ENCODE assay signal across 8 cellular contexts in genomic region chr15:67127925-67128324, GRCh38.
DNase-seq lines count a peak whose midpoint lies in the region; ATAC-seq, FAIRE-seq and TF ChIP-seq lines count a peak whose summit lies in the region.

No MANE protein-coding gene starts in this region.

- H4K91ac ChIP-seq in IMR-90 (ENCODE audit: insufficient read depth, low read depth, low read length), result peak overlapping the region; percentile 99

- H3K4me2 ChIP-seq in IMR-90 (ENCODE audit: low read depth, low read length), result peak overlapping the region; percentile 2; the same call in 1 of the 2 replicates

- H3K9me3 ChIP-seq in IMR-90 (ENCODE audit: control insufficient read depth, insufficient read depth, low read length), result no peaks in the 10 kb centered on the region
- H3K9me3 ChIP-seq in muscle layer of duodenum (ENCODE audit: control insufficient read depth in 1 of 2, low read length in 2 of 2), result no peaks in the 10 kb centered on the region

- DNase-seq in AG10803 (ENCODE audit: low read depth), result peak; percentile 97
- peak; percentile 99 for DNase-seq in IMR-90
- DNase-seq in bronchial epithelial cell (ENCODE audit: low read depth), result peak; percentile 98
- no peak for DNase-seq in RPMI8226
- no peak for DNase-seq in stimulated activated naive CD4-positive, alpha-beta T cell treated with Interleukin-2 at 50 U/mL for 16 hours (lab: John Stamatoyannopoulos, UW)
- DNase-seq in GM20000 (ENCODE audit: low spot score), result no peak

- H2BK120ac ChIP-seq in IMR-90 (ENCODE audit: low read depth, low read length), result peak overlapping the region; percentile 99

- H3K23ac ChIP-seq in IMR-90 (ENCODE audit: low read depth, low read length), result peak overlapping the region; percentile 99

- WGBS in IMR-90 (ENCODE audit: extremely low coverage in 2 of 2, insufficient read length in 1 of 2), 2 experiments, result 0% methylated on average over 1 of the region's 4 CpGs; no CpG with 5 or more reads in 1 of the 2 experiments

- TF ChIP-seq CTCF in AG10803 (conservative IDR thresholded peaks at IDR 0.05; ENCODE audit: low read length) (no peak), IMR-90 (conservative IDR thresholded peaks at IDR 0.05; ENCODE audit: low read depth, low read length) (no peak), bronchial epithelial cell (IDR thresholded peaks at IDR 0.05; ENCODE audit: insufficient read depth, low read length, severe bottlenecking) (no peak), GM20000 (IDR thresholded peaks at IDR 0.05; ENCODE audit: extremely low read depth, missing control alignments) (no peak)

- CTCF ChIA-PET in IMR-90 (lab: Yijun Ruan, JAX), result interaction anchor here (0.7 kb wide), 1 partner anchor 714 kb away, joined by 3 read pairs; no protein-coding TSS in a partner anchor

- peaks cover 57% of the 10 kb centered on the region for H3K36me3 ChIP-seq in IMR-90 (ENCODE audit: control insufficient read depth, insufficient read depth, low read length)
- peaks cover 9% of the 10 kb centered on the region for H3K36me3 ChIP-seq in bronchial epithelial cell (ENCODE audit: control insufficient read depth, insufficient read depth, low read length)
- peaks cover 0 to 3% of the 10 kb centered on the region in 2 donors for H3K36me3 ChIP-seq in muscle layer of duodenum (ENCODE audit: control insufficient read depth in 1 of 2, insufficient read depth in 2 of 2, low read length in 2 of 2)

- H2BK15ac ChIP-seq in IMR-90 (ENCODE audit: low read depth, low read length), result peak overlapping the region; percentile 90; the same call in 2 of the 3 replicates

- H4K8ac ChIP-seq in IMR-90 (ENCODE audit: low read depth in 2 of 2, low read length in 2 of 2), result peak overlapping the region; percentile 87 to 97; a peak in 3 of 4 replicates

- peak overlapping the region; percentile 98 for H2BK20ac ChIP-seq in IMR-90 (ENCODE audit: low read depth, low read length)

- H3K4ac ChIP-seq in IMR-90 (ENCODE audit: low read depth, low read length), result peak overlapping the region; percentile 99

- H3K4me3 ChIP-seq in AG10803 (ENCODE audit: low read length) (no peak overlapping the region), IMR-90 (ENCODE audit: insufficient read depth, low read depth, low read length) (no peak overlapping the region), bronchial epithelial cell (ENCODE audit: low read depth, low read length) (no peak overlapping the region), muscle layer of duodenum (ENCODE audit: low read depth in 1 of 2, low read length in 2 of 2) (no peak overlapping the region)

- in situ Hi-C loops in IMR-90 (cut with MboI; ENCODE audit: low sequenced_read_pairs), result no loop called here

- peak; percentile 48 for ATAC-seq in IMR-90 (ENCODE audit: low read depth)
- ATAC-seq in GM21360 (IDR thresholded peaks at IDR 0.05; ENCODE audit: unreplicated experiment), result no peak

- peaks cover 35% of the 10 kb centered on the region for H4K20me1 ChIP-seq in IMR-90 (ENCODE audit: insufficient read depth, low read length)

- dilution Hi-C loops in IMR-90 (cut with HindIII; ENCODE audit: low sequenced_read_pairs, unreplicated experiment), result no loop called here

- FAIRE-seq in bronchial epithelial cell (lab: Jason Lieb, UNC), result peak; percentile 86

- H3K79me1 ChIP-seq in IMR-90 (ENCODE audit: low read depth in 1 of 2, low read length in 2 of 2), result peaks cover 24 to 86% of the 10 kb centered on the region in 2 experiments

- H3K4me1 ChIP-seq in IMR-90 (ENCODE audit: control insufficient read depth, insufficient read depth, low read length) (peaks cover 69% of the 10 kb centered on the region), muscle layer of duodenum (ENCODE audit: control insufficient read depth in 1 of 2, insufficient read depth in 2 of 2, low read length in 2 of 2) (peaks cover 15 to 16% of the 10 kb centered on the region in 2 donors)

- peak overlapping the region; percentile 96 for H3K14ac ChIP-seq in IMR-90 (replicated peaks; ENCODE audit: low read depth, low read length)

- peak; percentile 46 for TF ChIP-seq RAD21 in IMR-90 (IDR thresholded peaks at IDR 0.05; ENCODE audit: low read length)

- BruUV-seq in IMR-90 (replicated peaks; lab: Mats Ljungman, UMichigan), result no TSS peak

- peak overlapping the region; percentile 96 for H4K5ac ChIP-seq in IMR-90 (ENCODE audit: low read depth, low read length)

- no peaks in the 10 kb centered on the region for H3K27me3 ChIP-seq in IMR-90 (ENCODE audit: control insufficient read depth, insufficient read depth, low read length)
- H3K27me3 ChIP-seq in bronchial epithelial cell (ENCODE audit: control insufficient read depth, insufficient read depth, low read length), result no peaks in the 10 kb centered on the region
- no peaks in the 10 kb centered on the region for H3K27me3 ChIP-seq in muscle layer of duodenum (ENCODE audit: low read depth, low read length)

- H2AK5ac ChIP-seq in IMR-90 (ENCODE audit: low read depth, low read length), result peak overlapping the region; percentile 98

- intact Hi-C loops in IMR-90 (cut with micrococcal nuclease), result loop anchor here (5.0 kb wide), 1 partner anchor 61 kb away; the partner anchor contains the start of gene SMAD3

- peak overlapping the region; percentile 99 for H2BK5ac ChIP-seq in IMR-90 (ENCODE audit: low read depth, low read length, poor library complexity, severe bottlenecking)

- peak overlapping the region; percentile 91 for H3K9ac ChIP-seq in IMR-90 (ENCODE audit: low read depth, low read length)

- H3K56ac ChIP-seq in IMR-90 (ENCODE audit: extremely low read depth, insufficient read depth, low read length), result peak overlapping the region; percentile 97

- no peak overlapping the region for H2AFZ ChIP-seq in IMR-90 (replicated peaks; ENCODE audit: low read length, poor library complexity)

- H3K9me1 ChIP-seq in IMR-90 (ENCODE audit: insufficient read depth, low read length), result peaks cover 68% of the 10 kb centered on the region

- H3K27ac ChIP-seq in IMR-90 (ENCODE audit: insufficient read depth, low read length) (peak overlapping the region; percentile 99), muscle layer of duodenum (ENCODE audit: low read length) (peak overlapping the region; percentile 35)

- H3K18ac ChIP-seq in IMR-90 (ENCODE audit: low read depth, low read length), result peak overlapping the region; percentile 98

- POLR2A ChIA-PET in IMR-90 (lab: Charles Lee; ENCODE audit: unreplicated experiment), result interaction anchor here (0.5 kb wide), 1 partner anchor 32 kb away, joined by 3 read pairs; no protein-coding TSS in a partner anchor

- peak; percentile 72; the same call in 1 of the 2 replicates for TF ChIP-seq POLR2A in IMR-90 (IDR thresholded peaks at IDR 0.05; ENCODE audit: low read depth, low read length)

- H2AK9ac ChIP-seq in IMR-90 (replicated peaks; ENCODE audit: low read depth, low read length, poor library complexity), result peak overlapping the region; percentile 25

TF ChIP-seq in IMR-90, 13 proteins besides CTCF, POLR2A, EP300 and RAD21:
- TF ChIP-seq RFX5 (IDR thresholded peaks at IDR 0.05; ENCODE audit: low read depth, low read length), result no peak
- 0 out of 2 replicates have a peak, but pooled peaks have one; percentile 28 for TF ChIP-seq NFE2L2 (IDR thresholded peaks at IDR 0.05; ENCODE audit: low read depth, low read length)
- TF ChIP-seq CEBPB (IDR thresholded peaks at IDR 0.05; ENCODE audit: low read depth, low read length), result no peak; the same call in 1 of the 2 replicates
- peak; percentile 54 for TF ChIP-seq BHLHE40 (IDR thresholded peaks at IDR 0.05; ENCODE audit: low read depth, low read length)
- peak; percentile 74 for TF ChIP-seq RCOR1 (IDR thresholded peaks at IDR 0.05; ENCODE audit: insufficient replicate concordance, low read length)
- TF ChIP-seq USF2 (IDR thresholded peaks at IDR 0.05; ENCODE audit: low read depth, low read length), result no peak
- no peak for TF ChIP-seq MXI1 (IDR thresholded peaks at IDR 0.05; ENCODE audit: borderline replicate concordance, low read depth, low read length)
- peak; percentile 70; the same call in 1 of the 2 replicates for TF ChIP-seq CHD1 (IDR thresholded peaks at IDR 0.05; ENCODE audit: low read depth, low read length)
- TF ChIP-seq MAFK (IDR thresholded peaks at IDR 0.05; ENCODE audit: low read depth, low read length), result peak; percentile 17; the same call in 1 of the 2 replicates
- TF ChIP-seq MAZ (IDR thresholded peaks at IDR 0.05; ENCODE audit: borderline replicate concordance, low read depth, low read length), result peak; percentile 10; the same call in 1 of the 2 replicates
- TF ChIP-seq, protein P1, sequence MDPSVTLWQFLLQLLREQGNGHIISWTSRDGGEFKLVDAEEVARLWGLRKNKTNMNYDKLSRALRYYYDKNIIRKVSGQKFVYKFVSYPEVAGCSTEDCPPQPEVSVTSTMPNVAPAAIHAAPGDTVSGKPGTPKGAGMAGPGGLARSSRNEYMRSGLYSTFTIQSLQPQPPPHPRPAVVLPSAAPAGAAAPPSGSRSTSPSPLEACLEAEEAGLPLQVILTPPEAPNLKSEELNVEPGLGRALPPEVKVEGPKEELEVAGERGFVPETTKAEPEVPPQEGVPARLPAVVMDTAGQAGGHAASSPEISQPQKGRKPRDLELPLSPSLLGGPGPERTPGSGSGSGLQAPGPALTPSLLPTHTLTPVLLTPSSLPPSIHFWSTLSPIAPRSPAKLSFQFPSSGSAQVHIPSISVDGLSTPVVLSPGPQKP (IDR thresholded peaks at IDR 0.05; ENCODE audit: borderline replicate concordance, low read depth, low read length), result no peak
- TF ChIP-seq FOS (IDR thresholded peaks at IDR 0.05; ENCODE audit: low read depth, low read length), result peak; percentile 81
- TF ChIP-seq SMC3 (IDR thresholded peaks at IDR 0.05; ENCODE audit: low read depth, low read length), result peak; percentile 22

Comparison
In these comparisons a context has a peak if more than half of its experiments do, and no peak if none do; other contexts are left out.
1. DNase-seq: peak in AG10803 (single experiment), IMR-90 (single experiment) and bronchial epithelial cell (single experiment); none in RPMI8226 (single experiment), stimulated activated naive CD4-positive, alpha-beta T cell treated with Interleukin-2 at 50 U/mL for 16 hours (single experiment) and GM20000 (single experiment).